In the genomic region with DNA sequence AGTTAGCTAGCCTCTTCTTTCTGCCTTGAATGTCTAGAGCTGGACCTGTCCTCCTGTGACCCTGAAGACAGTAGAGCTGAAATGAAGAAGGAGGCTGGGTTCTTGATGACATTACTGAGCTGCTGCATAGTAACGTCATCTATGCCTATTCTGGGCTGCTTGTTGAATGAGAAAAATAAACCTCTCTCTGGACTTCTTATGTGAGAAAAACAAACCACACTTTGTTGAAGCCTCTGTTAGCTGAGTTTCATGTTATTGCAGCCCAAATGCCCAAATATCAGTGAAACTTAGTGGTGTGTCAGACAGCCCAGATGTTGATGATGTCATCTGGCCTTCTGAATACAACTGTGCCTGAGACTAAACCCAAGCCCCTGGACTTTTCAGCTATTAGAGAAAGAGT, we compare ENCODE assay signal across 8 cellular contexts.
DNase-seq lines count a peak whose midpoint lies in the region; ATAC-seq, FAIRE-seq and TF ChIP-seq lines count a peak whose summit lies in the region.

No MANE protein-coding gene starts in this region.

- no peaks in the 10 kb centered on the region for H3K9me3 ChIP-seq in ovary

- H3K4me3 Mint-ChIP-seq in IgD-negative memory B cell, result peak overlapping the region in 3 of 4 donors; percentile 59 to 95 (median 74)
- no peak overlapping the region for H3K4me3 Mint-ChIP-seq in mesothelial cell of epicardium
- no peak overlapping the region for H3K4me3 Mint-ChIP-seq in Calu3 (ENCODE audit: low read depth, unreplicated experiment)

- TF ChIP-seq POLR2A in GM12891 (IDR thresholded peaks at IDR 0.05; ENCODE audit: low read depth, low read length) (peak; percentile 34; the same call in 1 of the 2 replicates), ovary (IDR thresholded peaks at IDR 0.05) (no peak)

- H3K36me3 ChIP-seq in ovary, result no peaks in the 10 kb centered on the region

- 63 to 77% (median 66%) methylated on average over 1 of the region's 1 CpG for WGBS in ovary, 3 donors

- H3K4me1 Mint-ChIP-seq in IgD-negative memory B cell (peaks cover 25 to 50% (median 32%) of the 10 kb centered on the region in 3 donors), mesothelial cell of epicardium (peaks cover 17% of the 10 kb centered on the region), Calu3 (ENCODE audit: low read depth, unreplicated experiment) (peaks cover 15% of the 10 kb centered on the region)

- peak; percentile 87 for FAIRE-seq in GM12891 (lab: Jason Lieb, UNC)

- H3K27me3 Mint-ChIP-seq in IgD-negative memory B cell (no peaks in the 10 kb centered on the region), mesothelial cell of epicardium (ENCODE audit: low read depth) (no peaks in the 10 kb centered on the region), Calu3 (ENCODE audit: unreplicated experiment) (no peaks in the 10 kb centered on the region)

- intact Hi-C loops in ovary (cut with DNase I), result loop anchor here (5.0 to 10.0 kb wide), 4 partner anchors 245 to 658 kb away; a partner anchor contains a TSS
- intact Hi-C loops in Calu3 (cut with micrococcal nuclease; ENCODE audit: unreplicated experiment), result loop anchor here (5.0 to 10.0 kb wide), 3 partner anchors 188 to 903 kb away; no protein-coding TSS in a partner anchor

- no TSS peak for BruUV-seq in Calu3 (replicated peaks; lab: Mats Ljungman, UMichigan)

- H3K9me3 Mint-ChIP-seq in IgD-negative memory B cell, result no peaks in the 10 kb centered on the region
- no peaks in the 10 kb centered on the region for H3K9me3 Mint-ChIP-seq in mesothelial cell of epicardium
- H3K9me3 Mint-ChIP-seq in Calu3 (ENCODE audit: low read depth, unreplicated experiment), result no peaks in the 10 kb centered on the region

- no peaks in the 10 kb centered on the region for H3K36me3 Mint-ChIP-seq in IgD-negative memory B cell
- H3K36me3 Mint-ChIP-seq in mesothelial cell of epicardium, result no peaks in the 10 kb centered on the region
- H3K36me3 Mint-ChIP-seq in Calu3 (ENCODE audit: insufficient read depth, unreplicated experiment), result no peaks in the 10 kb centered on the region

- CTCF ChIA-PET in Calu3 (lab: Charles Lee), result interaction anchor here (0.7 to 0.9 kb wide), 2 partner anchors 243 to 309 kb away, joined by 3 to 8 read pairs; a partner anchor contains a TSS

- no peak for TF ChIP-seq EP300 in ovary (IDR thresholded peaks at IDR 0.05)

- ATAC-seq in GM21619 (IDR thresholded peaks at IDR 0.05; ENCODE audit: unreplicated experiment), result peak; percentile 84

- H3K27ac ChIP-seq in ovary, result no peak overlapping the region

- H3K27ac Mint-ChIP-seq in IgD-negative memory B cell, result peak overlapping the region in 1 of 3 donors; percentile 96
- H3K27ac Mint-ChIP-seq in mesothelial cell of epicardium, result no peak overlapping the region
- no peak overlapping the region for H3K27ac Mint-ChIP-seq in Calu3 (ENCODE audit: unreplicated experiment)

- no peaks in the 10 kb centered on the region for H3K27me3 ChIP-seq in ovary

- no peak for TF ChIP-seq CTCF in ovary (IDR thresholded peaks at IDR 0.05)
- no peak for TF ChIP-seq CTCF in mesothelial cell of epicardium (IDR thresholded peaks at IDR 0.05; ENCODE audit: unreplicated experiment)
- TF ChIP-seq CTCF in Calu3 (IDR thresholded peaks at IDR 0.05; ENCODE audit: unreplicated experiment), result no peak

- H3K4me3 ChIP-seq in ovary, result no peak overlapping the region

- H3K4me1 ChIP-seq in ovary (ENCODE audit: insufficient read depth), result peaks cover 5% of the 10 kb centered on the region

- no peak for DNase-seq in GM12891 (ENCODE audit: insufficient read length, low spot score)
- DNase-seq in glomerular visceral epithelial cell (ENCODE audit: extremely low spot score), result peak; percentile 28
- no peak for DNase-seq in ovary
- no peak for DNase-seq in GM19238 (ENCODE audit: insufficient read length, low spot score)
- no peak for DNase-seq in mesothelial cell of epicardium (ENCODE audit: low spot score in 2 of 2, unreplicated experiment in 2 of 2)
- DNase-seq in Calu3, result no peak

TF ChIP-seq in GM12891, 5 proteins besides CTCF, POLR2A, EP300 and RAD21:
- TF ChIP-seq POU2F2 (IDR thresholded peaks at IDR 0.05; ENCODE audit: low read depth, low read length), result no peak
- no peak; the same call in 1 of the 2 replicates for TF ChIP-seq POLR2AphosphoS5 (IDR thresholded peaks at IDR 0.05; ENCODE audit: low read depth, low read length)
- no peak for TF ChIP-seq PAX5 (IDR thresholded peaks at IDR 0.05; ENCODE audit: insufficient read depth, low read length, severe bottlenecking)

Comparison
In these comparisons a context has a peak if more than half of its experiments do, and no peak if none do; other contexts are left out.
1. H3K4me3 Mint-ChIP-seq: peak in IgD-negative memory B cell (3 of 4); none in mesothelial cell of epicardium (single experiment) and Calu3 (single experiment).